ENCODE assay signal across 28 cellular contexts in genomic region chr11:109150603-109151002, GRCh38.
"Had no signal": no experiment of that assay in that cellular context is flagged by ENCODE, and none has a peak within 500 bp of the region (broad histone marks: within the 10 kb centered on the region; RNA-seq: fewer than 3 reads in every experiment).

No MANE protein-coding gene starts in this region.

- H3K9me3 ChIP-seq: esophagus muscularis mucosa, left lung, suprapubic skin, tibial artery, upper lobe of right lung had no signal

- H3K27ac ChIP-seq: brain microvascular endothelial cell, esophagus muscularis mucosa, foreskin keratinocyte, heart right ventricle, left lung, parathyroid adenoma, suprapubic skin, tibial artery, upper lobe of right lung, VCaP had no signal

- H3K4me1 ChIP-seq: esophagus muscularis mucosa, foreskin keratinocyte, heart right ventricle, left lung, parathyroid adenoma, suprapubic skin, tibial artery, upper lobe of right lung had no signal

- H3K27me3 ChIP-seq: brain microvascular endothelial cell, esophagus muscularis mucosa, foreskin keratinocyte, heart right ventricle, left lung, suprapubic skin, tibial artery, upper lobe of right lung had no signal

- H3K36me3 ChIP-seq: brain microvascular endothelial cell, esophagus muscularis mucosa, heart right ventricle, left lung, suprapubic skin, tibial artery, upper lobe of right lung had no signal

- H3K4me3 ChIP-seq: esophagus muscularis mucosa, heart right ventricle, left lung, lung, suprapubic skin, tibial artery, upper lobe of right lung had no signal

- H3K9ac ChIP-seq: parathyroid adenoma had no signal

- H2AFZ ChIP-seq: parathyroid adenoma had no signal

- DNase-seq: activated CD4-positive, alpha-beta memory T cell treated with anti-CD3 and anti-CD28 coated beads for 36 hours; activated CD4-positive, alpha-beta T cell treated with anti-CD3 and anti-CD28 coated beads, Interleukin-2, amount 10 ng/mL, durations not matched to agents 24 days and 14 days; activated CD4-positive, CD25-positive, alpha-beta regulatory T cell treated with anti-CD3 and anti-CD28 coated beads, Interleukin-2, amount 50 U/mL, for 72 hours; activated CD8-positive, alpha-beta memory T cell treated with anti-CD3 and anti-CD28 coated beads, Interleukin-2, amount 50 U/mL, for 4 hours; activated gamma-delta T cell; activated naive CD4-positive, alpha-beta T cell treated with anti-CD3 and anti-CD28 coated beads, Interleukin-2, amount 10 ng/mL, durations not matched to agents 7 days and 5 days; activated naive CD8-positive, alpha-beta T cell treated with anti-CD3 and anti-CD28 coated beads, Interleukin-2, amount 10 ng/mL, durations not matched to agents 7 days and 5 days; activated T-cell treated with anti-CD3 and anti-CD28 coated beads, Interleukin-2, amount 50 U/mL, for 1 hour; brain microvascular endothelial cell; cortex of kidney; endodermal cell; foreskin keratinocyte; heart right ventricle; kidney glomerular epithelial cell; left lung; occipital lobe; right cardiac atrium; stimulated activated CD4-positive, alpha-beta T cell treated with anti-CD3 and anti-CD28 coated beads, Interleukin-15, amount 100 ng/mL, for 24 hours; stimulated activated CD4-positive, alpha-beta T cell treated with anti-CD3 and anti-CD28 coated beads, Interleukin-2, amount 100 ng/mL, for 24 hours; stimulated activated naive B cell treated with anti-CD40 and anti-IgM and Interleukin-4, amounts not matched to agents 10 μg/mL and 1 μg/mL and 100 μg/mL, for 72 hours; T-helper 9 cell; tibial artery; upper lobe of right lung had no signal
